In the genomic region with DNA sequence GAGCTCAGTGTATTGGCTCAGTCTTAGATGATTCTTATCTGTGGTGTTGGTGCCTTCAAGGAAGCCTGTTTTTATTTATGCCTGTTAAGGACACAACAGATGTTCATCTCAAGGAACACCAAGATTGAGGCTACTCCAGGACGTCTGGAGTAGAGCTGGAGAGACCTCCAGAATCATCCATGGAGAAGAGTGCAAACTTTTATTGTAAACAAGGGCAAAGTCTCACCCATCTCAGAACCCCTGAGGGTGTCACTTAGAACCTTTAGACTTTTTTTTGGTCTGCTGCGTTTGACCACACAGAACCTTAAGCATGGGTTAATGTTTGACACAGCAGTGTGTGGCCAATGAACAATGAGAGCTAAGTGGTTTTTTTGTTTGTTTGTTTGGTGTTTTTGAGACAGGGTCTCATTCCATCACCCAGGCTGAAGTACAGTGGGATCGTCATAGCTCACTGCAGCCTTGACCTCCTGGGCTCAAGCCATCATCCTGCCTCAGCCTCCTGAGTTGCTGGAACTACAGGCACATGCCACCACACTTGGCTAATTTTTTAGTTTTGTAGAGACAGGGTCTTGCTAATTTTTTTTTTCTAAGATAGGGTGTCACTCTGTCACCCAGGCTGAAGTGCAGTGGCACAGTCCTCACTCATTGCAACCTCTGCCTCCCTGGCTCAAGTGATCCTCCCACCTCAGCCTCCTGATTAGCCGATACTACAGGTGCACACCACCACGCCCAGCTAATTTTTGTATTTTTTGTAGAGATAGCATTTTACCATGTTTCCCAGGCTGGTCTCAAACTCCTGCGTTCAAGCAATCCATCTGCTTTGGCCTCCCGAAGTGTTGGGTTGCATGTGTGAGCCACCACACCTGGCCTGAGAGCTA, we compare ENCODE assay signal across 1 cellular context.
TF ChIP-seq lines count a peak whose summit lies in the region.

No MANE protein-coding gene starts in this region.

TF ChIP-seq in HepG2, 621 proteins besides CTCF, POLR2A, EP300 and RAD21 (continued from another document and continues in another):
- TF ChIP-seq LBX2 (CRISPR knock-in tag; IDR thresholded peaks at IDR 0.05; ENCODE audit: borderline replicate concordance): no peak
- no peak for TF ChIP-seq ZNF713 (CRISPR knock-in tag; IDR thresholded peaks at IDR 0.05)
- TF ChIP-seq FUBP1 (CRISPR knock-in tag; IDR thresholded peaks at IDR 0.05; ENCODE audit: borderline replicate concordance): peak; percentile 52; the same call in 1 of the 2 replicates
- TF ChIP-seq, protein P1, sequence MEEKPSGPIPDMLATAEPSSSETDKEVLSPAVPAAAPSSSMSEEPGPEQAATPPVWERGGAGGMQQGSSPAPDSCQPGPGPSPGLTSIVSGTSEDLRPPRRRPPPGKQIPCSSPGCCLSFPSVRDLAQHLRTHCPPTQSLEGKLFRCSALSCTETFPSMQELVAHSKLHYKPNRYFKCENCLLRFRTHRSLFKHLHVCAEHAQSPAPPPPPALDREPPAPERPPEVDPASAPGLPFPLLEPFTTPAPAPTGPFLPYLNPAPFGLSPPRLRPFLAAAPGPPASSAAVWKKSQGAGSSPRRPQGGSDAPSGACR (CRISPR knock-in tag; IDR thresholded peaks at IDR 0.05): no peak
- no peak for TF ChIP-seq ZNF143 (CRISPR knock-in tag; IDR thresholded peaks at IDR 0.05)
- TF ChIP-seq MAFK (conservative IDR thresholded peaks at IDR 0.05 in 1 of 2, IDR thresholded peaks at IDR 0.05 in 1 of 2; ENCODE audit: low read length in 2 of 2): peak in 1 of 2 experiments; percentile 15; a peak in 1 of 4 replicates
- TF ChIP-seq, protein P2, sequence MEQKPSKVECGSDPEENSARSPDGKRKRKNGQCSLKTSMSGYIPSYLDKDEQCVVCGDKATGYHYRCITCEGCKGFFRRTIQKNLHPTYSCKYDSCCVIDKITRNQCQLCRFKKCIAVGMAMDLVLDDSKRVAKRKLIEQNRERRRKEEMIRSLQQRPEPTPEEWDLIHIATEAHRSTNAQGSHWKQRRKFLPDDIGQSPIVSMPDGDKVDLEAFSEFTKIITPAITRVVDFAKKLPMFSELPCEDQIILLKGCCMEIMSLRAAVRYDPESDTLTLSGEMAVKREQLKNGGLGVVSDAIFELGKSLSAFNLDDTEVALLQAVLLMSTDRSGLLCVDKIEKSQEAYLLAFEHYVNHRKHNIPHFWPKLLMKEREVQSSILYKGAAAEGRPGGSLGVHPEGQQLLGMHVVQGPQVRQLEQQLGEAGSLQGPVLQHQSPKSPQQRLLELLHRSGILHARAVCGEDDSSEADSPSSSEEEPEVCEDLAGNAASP (CRISPR knock-in tag; IDR thresholded peaks at IDR 0.05; ENCODE audit: borderline replicate concordance): peak; percentile 57; the same call in 1 of the 2 replicates
- peak; percentile 75; the same call in 1 of the 2 replicates for TF ChIP-seq ZNF317 (CRISPR knock-in tag; IDR thresholded peaks at IDR 0.05)
- TF ChIP-seq, protein P3, sequence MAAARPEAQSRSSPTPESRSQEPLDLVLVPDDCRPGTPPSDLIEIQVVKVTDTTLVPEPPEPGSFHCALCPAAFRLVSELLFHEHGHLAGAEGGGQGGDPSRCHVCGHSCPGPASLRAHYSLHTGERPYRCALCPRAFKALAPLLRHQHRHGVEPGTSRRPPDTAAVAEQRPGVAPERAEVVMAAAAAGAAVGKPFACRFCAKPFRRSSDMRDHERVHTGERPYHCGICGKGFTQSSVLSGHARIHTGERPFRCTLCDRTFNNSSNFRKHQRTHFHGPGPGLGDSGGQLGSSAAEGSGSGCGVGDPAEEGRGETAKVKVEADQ (CRISPR knock-in tag; IDR thresholded peaks at IDR 0.05; ENCODE audit: borderline replicate concordance): 0 out of 2 replicates have a peak, but pooled peaks have one; percentile 13
- TF ChIP-seq FOXJ3 (CRISPR knock-in tag; IDR thresholded peaks at IDR 0.05; ENCODE audit: borderline replicate concordance): peak; percentile 75; the same call in 1 of the 2 replicates
- peak; percentile 61; the same call in 1 of the 2 replicates for TF ChIP-seq BCL6 (CRISPR knock-in tag; IDR thresholded peaks at IDR 0.05)
- peak; percentile 74 for TF ChIP-seq PHF21A (CRISPR knock-in tag; IDR thresholded peaks at IDR 0.05)
- no peak for TF ChIP-seq ZNF256 (CRISPR knock-in tag; conservative IDR thresholded peaks at IDR 0.05)
- TF ChIP-seq TFAP4 (IDR thresholded peaks at IDR 0.05; ENCODE audit: borderline replicate concordance, low read depth): peak; percentile 33; the same call in 1 of the 2 replicates
- TF ChIP-seq, protein P4, sequence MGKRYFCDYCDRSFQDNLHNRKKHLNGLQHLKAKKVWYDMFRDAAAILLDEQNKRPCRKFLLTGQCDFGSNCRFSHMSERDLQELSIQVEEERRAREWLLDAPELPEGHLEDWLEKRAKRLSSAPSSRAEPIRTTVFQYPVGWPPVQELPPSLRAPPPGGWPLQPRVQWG (CRISPR knock-in tag; IDR thresholded peaks at IDR 0.05; ENCODE audit: borderline replicate concordance, low read depth): no peak
- peak; percentile 47; the same call in 1 of the 2 replicates for TF ChIP-seq HIC2 (CRISPR knock-in tag; IDR thresholded peaks at IDR 0.05; ENCODE audit: low read depth)
- TF ChIP-seq PATZ1 (CRISPR knock-in tag; IDR thresholded peaks at IDR 0.05): 0 out of 2 replicates have a peak, but pooled peaks have one; percentile 24
- TF ChIP-seq HOXD1 (CRISPR knock-in tag; IDR thresholded peaks at IDR 0.05): 0 out of 2 replicates have a peak, but pooled peaks have one; percentile 12
- peak; percentile 60 for TF ChIP-seq ZMYM4 (CRISPR knock-in tag; IDR thresholded peaks at IDR 0.05)
- TF ChIP-seq HDAC1 (CRISPR knock-in tag; IDR thresholded peaks at IDR 0.05): peak; percentile 52; the same call in 1 of the 2 replicates
- peak; percentile 77; the same call in 1 of the 2 replicates for TF ChIP-seq ZFP36L1 (CRISPR knock-in tag; IDR thresholded peaks at IDR 0.05)
- TF ChIP-seq, protein P5, sequence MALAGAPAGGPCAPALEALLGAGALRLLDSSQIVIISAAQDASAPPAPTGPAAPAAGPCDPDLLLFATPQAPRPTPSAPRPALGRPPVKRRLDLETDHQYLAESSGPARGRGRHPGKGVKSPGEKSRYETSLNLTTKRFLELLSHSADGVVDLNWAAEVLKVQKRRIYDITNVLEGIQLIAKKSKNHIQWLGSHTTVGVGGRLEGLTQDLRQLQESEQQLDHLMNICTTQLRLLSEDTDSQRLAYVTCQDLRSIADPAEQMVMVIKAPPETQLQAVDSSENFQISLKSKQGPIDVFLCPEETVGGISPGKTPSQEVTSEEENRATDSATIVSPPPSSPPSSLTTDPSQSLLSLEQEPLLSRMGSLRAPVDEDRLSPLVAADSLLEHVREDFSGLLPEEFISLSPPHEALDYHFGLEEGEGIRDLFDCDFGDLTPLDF (CRISPR knock-in tag; IDR thresholded peaks at IDR 0.05): no peak; the same call in 1 of the 2 replicates
- TF ChIP-seq ZNF460 (CRISPR knock-in tag; IDR thresholded peaks at IDR 0.05; ENCODE audit: borderline replicate concordance): peak; percentile 61
- peak; percentile 88 for TF ChIP-seq RARA (CRISPR knock-in tag; IDR thresholded peaks at IDR 0.05)
- 0 out of 2 replicates have a peak, but pooled peaks have one; percentile 25 for TF ChIP-seq ZFX (CRISPR knock-in tag; IDR thresholded peaks at IDR 0.05; ENCODE audit: low read depth)
- TF ChIP-seq ESRRA (CRISPR knock-in tag; IDR thresholded peaks at IDR 0.05; ENCODE audit: low read depth): peak; percentile 76
- TF ChIP-seq ETS1 (CRISPR knock-in tag; IDR thresholded peaks at IDR 0.05): 0 out of 2 replicates have a peak, but pooled peaks have one; percentile 33
- peak; percentile 95 for TF ChIP-seq HNF1A (IDR thresholded peaks at IDR 0.05; ENCODE audit: low read depth)
- peak; percentile 94 for TF ChIP-seq HNF1A (CRISPR knock-in tag; IDR thresholded peaks at IDR 0.05; ENCODE audit: borderline replicate concordance)
- TF ChIP-seq ATF1 (CRISPR knock-in tag; IDR thresholded peaks at IDR 0.05): peak; percentile 61; the same call in 1 of the 2 replicates
- TF ChIP-seq ZNF878 (CRISPR knock-in tag; IDR thresholded peaks at IDR 0.05): peak; percentile 84
- TF ChIP-seq ZBTB7B (CRISPR knock-in tag; IDR thresholded peaks at IDR 0.05): peak; percentile 83
- TF ChIP-seq PITX1 (CRISPR knock-in tag; IDR thresholded peaks at IDR 0.05): peak; percentile 72
- TF ChIP-seq ZNF33B (CRISPR knock-in tag; IDR thresholded peaks at IDR 0.05): no peak
- TF ChIP-seq ZNF44 (CRISPR knock-in tag; IDR thresholded peaks at IDR 0.05): no peak
- TF ChIP-seq KDM2A (CRISPR knock-in tag; IDR thresholded peaks at IDR 0.05; ENCODE audit: borderline replicate concordance, low read depth): peak; percentile 47; the same call in 1 of the 2 replicates
